ENCODE assay signal across 8 cellular contexts in genomic region chr11:6682936-6683861, GRCh38. TPM values are rescaled to one million over a fixed set of nuclear protein-coding genes. Genes with fewer than 3 reads are reported as not detected.
DNase-seq lines count a peak whose midpoint lies in the region; ATAC-seq and TF ChIP-seq lines count a peak whose summit lies in the region.

Gene MRPL17 (minus strand): TSS chr11:6683340. CDS start chr11:6683296, 44 bp downstream.

- peaks cover 27% of the 10 kb centered on the region for H3K36me3 Mint-ChIP-seq in T-helper 1 cell treated with Interleukin-12 subunit alpha and Interleukin-12 subunit beta and Interleukin-4 antibody, amounts not matched to agents 30 μg/mL and 1 μg/mL, for 36 hours (ENCODE audit: low read depth)

- H3K27ac Mint-ChIP-seq in T-helper 1 cell treated with Interleukin-12 subunit alpha and Interleukin-12 subunit beta and Interleukin-4 antibody, amounts not matched to agents 30 μg/mL and 1 μg/mL, for 36 hours, result peak within 1 kb of the TSS; percentile 99

- peak; percentile 92 for ATAC-seq in HG02885 (IDR thresholded peaks at IDR 0.05; ENCODE audit: poor library complexity, unreplicated experiment)
- ATAC-seq in left cardiac atrium, result peak; percentile 98
- ATAC-seq in upper lobe of right lung, result peak; percentile 99

- TF ChIP-seq POLR2A in GM15510 (IDR thresholded peaks at IDR 0.05; ENCODE audit: borderline replicate concordance, extremely low read depth, insufficient read length), result peak; percentile 92

- peaks cover 23% of the 10 kb centered on the region for H3K4me1 Mint-ChIP-seq in T-helper 1 cell treated with Interleukin-12 subunit alpha and Interleukin-12 subunit beta and Interleukin-4 antibody, amounts not matched to agents 30 μg/mL and 1 μg/mL, for 36 hours (ENCODE audit: low read depth)

- H3K4me3 Mint-ChIP-seq in T-helper 1 cell treated with Interleukin-12 subunit alpha and Interleukin-12 subunit beta and Interleukin-4 antibody, amounts not matched to agents 30 μg/mL and 1 μg/mL, for 36 hours, result peak within 1 kb of the TSS; percentile 98

- peaks cover 13% of the 10 kb centered on the region for H3K36me3 ChIP-seq in upper lobe of right lung

- DNase-seq in NCI-H1694 (lab: John Stamatoyannopoulos, UW), result peak; percentile 97
- peak; percentile 97 for DNase-seq in amniotic stem cell (lab: John Stamatoyannopoulos, UW)
- DNase-seq in left cardiac atrium, result peak; percentile 100
- peak; percentile 100 for DNase-seq in posterior vena cava (ENCODE audit: low spot score)
- peak; percentile 99 for DNase-seq in upper lobe of right lung

- no peaks in the 10 kb centered on the region for H3K27me3 ChIP-seq in upper lobe of right lung

- intact Hi-C loops in left cardiac atrium (cut with DNase I) (loop anchor here (5.0 to 10.0 kb wide), 4 partner anchors 61 to 151 kb away; partner anchors contain the start of genes ILK (in 1 of the 2) and RRP8 (in 1 of the 2)), posterior vena cava (cut with DNase I) (loop anchor here (5.0 to 10.0 kb wide), 2 partner anchors 71 to 148 kb away; partner anchors contain the start of gene TAF10 (in 1 of the 2)), upper lobe of right lung (cut with DNase I) (loop anchor here (5.0 kb wide), 1 partner anchor 76 kb away; no protein-coding TSS in a partner anchor)

- no peaks in the 10 kb centered on the region for H3K27me3 Mint-ChIP-seq in T-helper 1 cell treated with Interleukin-12 subunit alpha and Interleukin-12 subunit beta and Interleukin-4 antibody, amounts not matched to agents 30 μg/mL and 1 μg/mL, for 36 hours (ENCODE audit: low read depth)

- no peaks in the 10 kb centered on the region for H3K9me3 Mint-ChIP-seq in T-helper 1 cell treated with Interleukin-12 subunit alpha and Interleukin-12 subunit beta and Interleukin-4 antibody, amounts not matched to agents 30 μg/mL and 1 μg/mL, for 36 hours

- peak within 1 kb of the TSS; percentile 88 for H3K27ac ChIP-seq in upper lobe of right lung

- TF ChIP-seq CTCF in upper lobe of right lung (IDR thresholded peaks at IDR 0.05), result peak; percentile 93

- H3K4me1 ChIP-seq in upper lobe of right lung, result peaks cover 12% of the 10 kb centered on the region

- H3K4me3 ChIP-seq in upper lobe of right lung, result peak within 1 kb of the TSS; percentile 96

- H3K9me3 ChIP-seq in upper lobe of right lung, result no peaks in the 10 kb centered on the region

RNA-seq across cellular contexts. Expression of gene MRPL17, which starts in this region (rescaled TPM):
- total RNA-seq in left cardiac atrium (10 to 100 TPM; 40.0 to 48.6 TPM), posterior vena cava (10 to 100 TPM; 25.6 to 28.2 TPM), upper lobe of right lung (35.1 TPM)

Comparison
In these comparisons a context has a peak if more than half of its experiments do, and no peak if none do; other contexts are left out.
1. Peak in every context shown above with its lines: DNase-seq, ATAC-seq, H3K4me3 ChIP-seq and H3K27ac ChIP-seq.